In the genomic region with DNA sequence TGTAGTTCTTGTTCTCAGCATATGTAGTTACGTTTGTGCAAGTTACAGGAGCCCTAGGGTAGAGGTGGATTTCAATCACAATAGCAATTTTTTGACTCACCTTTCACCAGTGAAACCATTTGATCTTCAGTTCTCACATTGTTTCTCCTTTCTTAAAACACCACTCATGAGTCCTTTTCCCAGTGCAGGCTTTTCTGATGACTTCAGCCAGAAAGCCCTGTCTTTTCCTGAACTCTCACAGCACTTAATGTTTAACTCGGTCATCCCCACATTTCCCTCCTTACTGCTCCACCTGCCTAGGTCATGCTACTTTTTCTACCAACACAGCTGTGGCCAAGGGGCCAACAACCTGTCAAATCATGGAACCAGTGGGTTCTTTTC, we compare ENCODE assay signal across 16 cellular contexts. TPM values are rescaled to one million over a fixed set of nuclear protein-coding genes. Genes with fewer than 3 reads are reported as not detected.
A peak's percentile ranks its signal among the peaks of the same experiment; 100 is the strongest.
DNase-seq lines count a peak whose midpoint lies in the region; ATAC-seq and TF ChIP-seq lines count a peak whose summit lies in the region.
"Had no signal": no experiment of that assay in that cellular context is flagged by ENCODE, and none has a peak within 500 bp of the region (broad histone marks: within the 10 kb centered on the region; RNA-seq: fewer than 3 reads in every experiment).

No MANE protein-coding gene starts in this region.

- POLR2A ChIA-PET in PC-9 (lab: Charles Lee; ENCODE audit: unreplicated experiment): no interaction called here

- no peaks in the 10 kb centered on the region for H3K4me1 Mint-ChIP-seq in activated CD4-positive, alpha-beta T cell treated with anti-CD3 and anti-CD28 coated beads, Interleukin-2, amount 10 ng/mL, durations not matched to agents 24 days and 14 days
- H3K4me1 Mint-ChIP-seq: neural crest cell, T-cell had no signal

- peaks cover 92% of the 10 kb centered on the region for H3K79me2 ChIP-seq in PC-9 (ENCODE audit: low read depth)

- no peak for TF ChIP-seq CTCF in RWPE2 (IDR thresholded peaks at IDR 0.05; ENCODE audit: poor library complexity, severe bottlenecking)
- TF ChIP-seq CTCF in mucosa of descending colon (IDR thresholded peaks at IDR 0.05): no peak
- no peak for TF ChIP-seq CTCF in vagina (IDR thresholded peaks at IDR 0.05)
- no peak for TF ChIP-seq CTCF in PC-9 (conservative IDR thresholded peaks at IDR 0.05)

- TF ChIP-seq POLR2A in vagina (IDR thresholded peaks at IDR 0.05): no peak

- no peaks in the 10 kb centered on the region for H3K9me2 ChIP-seq in PC-9 (ENCODE audit: insufficient read depth)

- peaks cover 2% of the 10 kb centered on the region; the same call in 1 of the 2 replicates for H3F3A ChIP-seq in PC-9 (ENCODE audit: insufficient read depth, low read depth)

- no TSS peak for BruUV-seq in PC-9 (replicated peaks; lab: Mats Ljungman, UMichigan)

- H3K27ac ChIP-seq in RWPE2 (ENCODE audit: poor library complexity, severe bottlenecking) (peak overlapping the region; percentile 2), vagina (no peak overlapping the region), PC-9 (no peak overlapping the region)

- no peak overlapping the region for H3K27ac Mint-ChIP-seq in activated CD4-positive, alpha-beta T cell treated with anti-CD3 and anti-CD28 coated beads, Interleukin-2, amount 10 ng/mL, durations not matched to agents 24 days and 14 days
- H3K27ac Mint-ChIP-seq: T-cell had no signal

- H3K27me3 Mint-ChIP-seq in activated CD4-positive, alpha-beta T cell treated with anti-CD3 and anti-CD28 coated beads, Interleukin-2, amount 10 ng/mL, durations not matched to agents 24 days and 14 days: peaks cover 29% of the 10 kb centered on the region

- no peak overlapping the region for H3K4me3 ChIP-seq in RWPE2 (ENCODE audit: severe bottlenecking)
- H3K4me3 ChIP-seq in mucosa of descending colon: no peak overlapping the region
- no peak overlapping the region for H3K4me3 ChIP-seq in vagina
- no peak overlapping the region for H3K4me3 ChIP-seq in PC-9

- intact Hi-C loops in mucosa of descending colon (cut with DNase I, micrococcal nuclease) (no loop called here), vagina (cut with DNase I) (no loop called here), PC-9 (cut with micrococcal nuclease; ENCODE audit: unreplicated experiment) (no loop called here)
- intact Hi-C loops in activated CD4-positive, alpha-beta T cell treated with anti-CD3 and anti-CD28 coated beads, Interleukin-2, amount 10 ng/mL, durations not matched to agents 24 days and 14 days (cut with micrococcal nuclease): no loop called here

- H3K9me3 ChIP-seq in RWPE2 (ENCODE audit: severe bottlenecking) (no peaks in the 10 kb centered on the region), mucosa of descending colon (no peaks in the 10 kb centered on the region), vagina (no peaks in the 10 kb centered on the region), PC-9 (ENCODE audit: insufficient read depth, low read depth) (no peaks in the 10 kb centered on the region)

- no peaks in the 10 kb centered on the region for H3K36me3 Mint-ChIP-seq in activated CD4-positive, alpha-beta T cell treated with anti-CD3 and anti-CD28 coated beads, Interleukin-2, amount 10 ng/mL, durations not matched to agents 24 days and 14 days (ENCODE audit: low read depth)
- H3K36me3 Mint-ChIP-seq: brain, T-cell had no signal

- H3K27me3 ChIP-seq in RWPE2 (ENCODE audit: insufficient read depth, poor library complexity, severe bottlenecking) (no peaks in the 10 kb centered on the region), vagina (no peaks in the 10 kb centered on the region), PC-9 (ENCODE audit: insufficient read depth, low read depth) (no peaks in the 10 kb centered on the region)

- no peak overlapping the region for H3K4me2 ChIP-seq in PC-9

- no peak overlapping the region for H3K4me3 Mint-ChIP-seq in activated CD4-positive, alpha-beta T cell treated with anti-CD3 and anti-CD28 coated beads, Interleukin-2, amount 10 ng/mL, durations not matched to agents 24 days and 14 days
- H3K4me3 Mint-ChIP-seq: brain, neural crest cell, T-cell had no signal

- H3K4me1 ChIP-seq in RWPE2 (ENCODE audit: insufficient read depth, poor library complexity, severe bottlenecking): peaks cover 7% of the 10 kb centered on the region
- H3K4me1 ChIP-seq in mucosa of descending colon (ENCODE audit: low read depth): no peaks in the 10 kb centered on the region
- H3K4me1 ChIP-seq in vagina: no peaks in the 10 kb centered on the region
- H3K4me1 ChIP-seq in PC-9 (replicated peaks; ENCODE audit: insufficient read depth): peaks cover 7% of the 10 kb centered on the region; the same call in 1 of the 2 replicates

- H3K9me3 Mint-ChIP-seq in activated CD4-positive, alpha-beta T cell treated with anti-CD3 and anti-CD28 coated beads, Interleukin-2, amount 10 ng/mL, durations not matched to agents 24 days and 14 days: no peaks in the 10 kb centered on the region
- H3K9me3 Mint-ChIP-seq: neural crest cell, T-cell had no signal

- DNase-seq in RWPE2 (ENCODE audit: low spot score): no peak
- DNase-seq in mucosa of descending colon: no peak
- no peak for DNase-seq in vagina (ENCODE audit: extremely low spot score in 2 of 2)
- no peak for DNase-seq in PC-9
- DNase-seq in COLO668 (lab: John Stamatoyannopoulos, UW; ENCODE audit: unreplicated experiment): no peak
- DNase-seq in activated CD4-positive, alpha-beta T cell treated with anti-CD3 and anti-CD28 coated beads, Interleukin-2, amount 10 ng/mL, durations not matched to agents 24 days and 14 days: no peak
- DNase-seq: activated CD4-positive, alpha-beta T cell treated with anti-CD3 and anti-CD28 coated beads for 48 hours; C1 segment of cervical spinal cord; effector memory CD4-positive, alpha-beta T cell; glutamatergic neuron; left cardiac atrium; T-cell had no signal

- no peak overlapping the region for H2AFZ ChIP-seq in PC-9

- ATAC-seq in GM18867 (IDR thresholded peaks at IDR 0.05; ENCODE audit: unreplicated experiment) (peak; percentile 43), HG02610 (IDR thresholded peaks at IDR 0.05; ENCODE audit: unreplicated experiment) (peak; percentile 85), RWPE2 (ENCODE audit: low read depth) (no peak), mucosa of descending colon (peak; percentile 65)
- ATAC-seq: left cardiac atrium, T-cell had no signal

- CTCF ChIA-PET in PC-9 (lab: Charles Lee): no interaction called here

- H4K20me1 ChIP-seq in PC-9 (ENCODE audit: insufficient read depth): no peaks in the 10 kb centered on the region

- peaks cover 13% of the 10 kb centered on the region for H3K36me3 ChIP-seq in RWPE2 (ENCODE audit: low read depth)
- no peaks in the 10 kb centered on the region for H3K36me3 ChIP-seq in mucosa of descending colon (ENCODE audit: low read depth)
- no peaks in the 10 kb centered on the region for H3K36me3 ChIP-seq in vagina
- H3K36me3 ChIP-seq in PC-9 (ENCODE audit: low read depth): peaks cover 9% of the 10 kb centered on the region; the same call in 1 of the 2 replicates

RNA-seq across cellular contexts. Expression of gene ARHGEF28, which starts 37.9 kb away (rescaled TPM):
- 10 to 100 TPM in 2 of 3 donors, 1 to 10 TPM in 1; 5.4 to 21.7 (median 11.6) TPM for total RNA-seq in mucosa of descending colon
- total RNA-seq in vagina: 41.0 TPM
- total RNA-seq in PC-9 (2021): 62.5 and 77.5 TPM in 2 replicates
- 0.14 TPM in 1 of 2 replicates, not detected in the other for total RNA-seq in activated CD4-positive, alpha-beta T cell treated with anti-CD3 and anti-CD28 coated beads, Interleukin-2, amount 10 ng/mL, durations not matched to agents 24 days and 14 days
